ENCODE assay signal across 1 cellular context in the genomic region with DNA sequence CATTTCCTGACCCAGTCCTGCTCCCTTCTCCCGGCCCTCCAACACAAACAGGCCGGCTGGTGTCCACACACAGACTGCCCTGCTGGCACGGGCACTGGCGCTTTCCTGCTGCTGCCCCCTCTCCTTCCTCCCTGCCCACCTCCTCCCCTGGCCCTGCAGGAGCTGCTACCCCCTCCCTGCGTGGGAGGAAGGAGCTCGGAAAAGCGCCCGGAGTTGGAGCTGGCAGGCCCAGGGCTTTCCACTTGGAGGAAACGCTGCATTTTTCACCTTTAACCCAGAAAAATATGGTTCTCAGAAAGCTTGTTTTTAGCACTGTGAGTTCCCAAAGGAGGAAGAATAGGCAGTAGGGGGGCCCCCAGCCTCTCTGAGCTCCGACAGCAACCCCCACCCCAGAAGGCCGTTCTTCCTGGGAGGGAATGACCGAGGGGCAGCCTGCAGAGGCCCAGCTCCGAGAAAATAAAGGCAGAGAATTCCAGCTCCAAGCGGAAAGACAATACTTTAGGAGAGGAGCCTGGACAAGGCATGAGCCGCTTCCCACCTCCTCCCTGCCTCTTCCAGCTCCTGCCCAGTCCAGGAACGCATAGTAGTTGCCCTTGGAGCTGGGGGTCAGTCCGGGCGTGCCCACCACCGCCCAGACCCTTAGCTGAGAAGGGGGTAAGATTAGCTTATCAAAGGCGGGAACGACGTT.
TF ChIP-seq lines count a peak whose summit lies in the region.

No MANE protein-coding gene starts in this region.

TF ChIP-seq in WTC11, 78 proteins besides CTCF, POLR2A, EP300 and RAD21 (continued from another document):
- TF ChIP-seq, protein P1, sequence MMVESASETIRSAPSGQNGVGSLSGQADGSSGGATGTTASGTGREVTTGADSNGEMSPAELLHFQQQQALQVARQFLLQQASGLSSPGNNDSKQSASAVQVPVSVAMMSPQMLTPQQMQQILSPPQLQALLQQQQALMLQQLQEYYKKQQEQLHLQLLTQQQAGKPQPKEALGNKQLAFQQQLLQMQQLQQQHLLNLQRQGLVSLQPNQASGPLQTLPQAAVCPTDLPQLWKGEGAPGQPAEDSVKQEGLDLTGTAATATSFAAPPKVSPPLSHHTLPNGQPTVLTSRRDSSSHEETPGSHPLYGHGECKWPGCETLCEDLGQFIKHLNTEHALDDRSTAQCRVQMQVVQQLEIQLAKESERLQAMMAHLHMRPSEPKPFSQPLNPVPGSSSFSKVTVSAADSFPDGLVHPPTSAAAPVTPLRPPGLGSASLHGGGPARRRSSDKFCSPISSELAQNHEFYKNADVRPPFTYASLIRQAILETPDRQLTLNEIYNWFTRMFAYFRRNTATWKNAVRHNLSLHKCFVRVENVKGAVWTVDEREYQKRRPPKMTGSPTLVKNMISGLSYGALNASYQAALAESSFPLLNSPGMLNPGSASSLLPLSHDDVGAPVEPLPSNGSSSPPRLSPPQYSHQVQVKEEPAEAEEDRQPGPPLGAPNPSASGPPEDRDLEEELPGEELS (CRISPR knock-in tag; IDR thresholded peaks at IDR 0.05) = no peak
- TF ChIP-seq, protein P2, sequence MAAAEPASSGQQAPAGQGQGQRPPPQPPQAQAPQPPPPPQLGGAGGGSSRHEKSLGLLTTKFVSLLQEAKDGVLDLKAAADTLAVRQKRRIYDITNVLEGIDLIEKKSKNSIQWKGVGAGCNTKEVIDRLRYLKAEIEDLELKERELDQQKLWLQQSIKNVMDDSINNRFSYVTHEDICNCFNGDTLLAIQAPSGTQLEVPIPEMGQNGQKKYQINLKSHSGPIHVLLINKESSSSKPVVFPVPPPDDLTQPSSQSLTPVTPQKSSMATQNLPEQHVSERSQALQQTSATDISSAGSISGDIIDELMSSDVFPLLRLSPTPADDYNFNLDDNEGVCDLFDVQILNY (CRISPR knock-in tag; IDR thresholded peaks at IDR 0.05) = no peak
- TF ChIP-seq NR2C2 (CRISPR knock-in tag; IDR thresholded peaks at IDR 0.05) = no peak
- TF ChIP-seq, protein P3, sequence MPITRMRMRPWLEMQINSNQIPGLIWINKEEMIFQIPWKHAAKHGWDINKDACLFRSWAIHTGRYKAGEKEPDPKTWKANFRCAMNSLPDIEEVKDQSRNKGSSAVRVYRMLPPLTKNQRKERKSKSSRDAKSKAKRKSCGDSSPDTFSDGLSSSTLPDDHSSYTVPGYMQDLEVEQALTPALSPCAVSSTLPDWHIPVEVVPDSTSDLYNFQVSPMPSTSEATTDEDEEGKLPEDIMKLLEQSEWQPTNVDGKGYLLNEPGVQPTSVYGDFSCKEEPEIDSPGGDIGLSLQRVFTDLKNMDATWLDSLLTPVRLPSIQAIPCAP (CRISPR knock-in tag; IDR thresholded peaks at IDR 0.05) = no peak
- no peak for TF ChIP-seq ZNF416 (CRISPR knock-in tag; IDR thresholded peaks at IDR 0.05)
- no peak for TF ChIP-seq CBFB (CRISPR knock-in tag; IDR thresholded peaks at IDR 0.05; ENCODE audit: low read depth)
- TF ChIP-seq, protein P4, sequence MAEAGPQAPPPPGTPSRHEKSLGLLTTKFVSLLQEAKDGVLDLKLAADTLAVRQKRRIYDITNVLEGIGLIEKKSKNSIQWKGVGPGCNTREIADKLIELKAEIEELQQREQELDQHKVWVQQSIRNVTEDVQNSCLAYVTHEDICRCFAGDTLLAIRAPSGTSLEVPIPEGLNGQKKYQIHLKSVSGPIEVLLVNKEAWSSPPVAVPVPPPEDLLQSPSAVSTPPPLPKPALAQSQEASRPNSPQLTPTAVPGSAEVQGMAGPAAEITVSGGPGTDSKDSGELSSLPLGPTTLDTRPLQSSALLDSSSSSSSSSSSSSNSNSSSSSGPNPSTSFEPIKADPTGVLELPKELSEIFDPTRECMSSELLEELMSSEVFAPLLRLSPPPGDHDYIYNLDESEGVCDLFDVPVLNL (CRISPR knock-in tag; IDR thresholded peaks at IDR 0.05; ENCODE audit: borderline replicate concordance, low read depth) = no peak
- TF ChIP-seq TEAD1 (CRISPR knock-in tag; IDR thresholded peaks at IDR 0.05) = no peak
